31 cellular contexts compared by ENCODE assay signal in genomic region chr5:136375920-136376319, GRCh38. TPM values are rescaled to one million over a fixed set of nuclear protein-coding genes. Genes with fewer than 3 reads are reported as not detected.
DNase-seq lines count a peak whose midpoint lies in the region; ATAC-seq and TF ChIP-seq lines count a peak whose summit lies in the region.
"Had no signal": no experiment of that assay in that cellular context is flagged by ENCODE, and none has a peak within 500 bp of the region (broad histone marks: within the 10 kb centered on the region; RNA-seq: fewer than 3 reads in every experiment).

No MANE protein-coding gene starts in this region.

- DNase-seq in DMS153 treated with DMSO at 0.1 percent for 48 hours (lab: John Stamatoyannopoulos, UW; ENCODE audit: unreplicated experiment), result peak; percentile 6
- no peak for DNase-seq in HEK293T (ENCODE audit: extremely low spot score)
- peak; percentile 61 for DNase-seq in PC-3
- DNase-seq in kidney glomerular epithelial cell (lab: John Stamatoyannopoulos, UW), result peak; percentile 87
- no peak for DNase-seq in chondrocyte (ENCODE audit: low spot score)
- no peak for DNase-seq in activated CD8-positive, alpha-beta memory T cell treated with anti-CD3 and anti-CD28 coated beads for 24 hours
- no peak for DNase-seq in hypothalamus (lab: John Stamatoyannopoulos, UW)
- DNase-seq: activated CD4-positive, alpha-beta memory T cell treated with anti-CD3 and anti-CD28 coated beads for 36 hours; activated CD4-positive, alpha-beta T cell treated with anti-CD3 and anti-CD28 coated beads for 1 hour; activated CD8-positive, alpha-beta memory T cell treated with anti-CD3 and anti-CD28 coated beads, Interleukin-2, amount 50 U/mL, for 48 hours; activated naive CD4-positive, alpha-beta T cell treated with anti-CD3 and anti-CD28 coated beads for 36 hours; dermis blood vessel endothelial cell; gastrocnemius medialis; KG1; left lung; NCI-H2081 treated with DMSO at 0.1 percent for 48 hours; NCI-H524; SIG-M5 had no signal

- no peak overlapping the region for H3K27ac Mint-ChIP-seq in chondrocyte (ENCODE audit: unreplicated experiment)
- H3K27ac Mint-ChIP-seq: activated CD4-positive, alpha-beta memory T cell treated with anti-CD3 and anti-CD28 coated beads for 36 hours; activated naive CD4-positive, alpha-beta T cell treated with anti-CD3 and anti-CD28 coated beads for 36 hours; memory B cell; nephron; stimulated activated memory B cell treated with anti-CD40 and anti-IgM and Interleukin-4, amounts not matched to agents 10 μg/mL and 1 μg/mL and 100 μg/mL, for 72 hours; T-helper 2 cell treated with Interferon-gamma antibody and Interleukin-4, amounts not matched to agents 5 μg/mL and 100 μg/mL, for 36 hours; type B pancreatic cell had no signal

- TF ChIP-seq POLR2A in GM18505 (IDR thresholded peaks at IDR 0.05; ENCODE audit: borderline replicate concordance, extremely low read depth, insufficient read depth, insufficient read length), result no peak

- no peaks in the 10 kb centered on the region for H3K9me3 ChIP-seq in PC-3 (ENCODE audit: low read length)
- H3K9me3 ChIP-seq: BLaER1, gastrocnemius medialis, left lung had no signal

- no peaks in the 10 kb centered on the region for H3K36me3 Mint-ChIP-seq in chondrocyte (ENCODE audit: low read depth)
- H3K36me3 Mint-ChIP-seq: activated CD4-positive, alpha-beta memory T cell treated with anti-CD3 and anti-CD28 coated beads for 36 hours; memory B cell; stimulated activated memory B cell treated with anti-CD40 and anti-IgM and Interleukin-4, amounts not matched to agents 10 μg/mL and 1 μg/mL and 100 μg/mL, for 72 hours; type B pancreatic cell had no signal

- peaks cover 7% of the 10 kb centered on the region; the same call in 1 of the 2 replicates for H3K4me1 ChIP-seq in PC-3 (ENCODE audit: insufficient read depth, low read length)
- H3K4me1 ChIP-seq: BLaER1, gastrocnemius medialis, left lung had no signal

- H3K27ac ChIP-seq in PC-3 (ENCODE audit: low read length), result no peak overlapping the region
- H3K27ac ChIP-seq: BLaER1, gastrocnemius medialis, HL-60, left lung, skin epidermis had no signal

- POLR2A ChIA-PET in HEK293T (lab: Yijun Ruan, JAX), result no interaction called here
- POLR2A ChIA-PET in PC-3 (lab: Charles Lee; ENCODE audit: unreplicated experiment), result no interaction called here

- H3F3A ChIP-seq in PC-3 (ENCODE audit: low read length, unreplicated experiment), result no peaks in the 10 kb centered on the region

- no peak overlapping the region for H2AFZ ChIP-seq in PC-3 (ENCODE audit: low read length)

- no TSS peak for BruUV-seq in PC-3 (replicated peaks; lab: Mats Ljungman, UMichigan)

- H3K9me2 ChIP-seq in PC-3 (replicated peaks; ENCODE audit: low read length), result no peaks in the 10 kb centered on the region

- H3K4me1 Mint-ChIP-seq in chondrocyte (ENCODE audit: low read depth), result no peaks in the 10 kb centered on the region
- H3K4me1 Mint-ChIP-seq: central memory CD8-positive, alpha-beta T cell; memory B cell; nephron; stimulated activated memory B cell treated with anti-CD40 and anti-IgM and Interleukin-4, amounts not matched to agents 10 μg/mL and 1 μg/mL and 100 μg/mL, for 72 hours had no signal

- ATAC-seq in PC-3, result peak; percentile 43
- ATAC-seq in GM18505 (IDR thresholded peaks at IDR 0.05; ENCODE audit: unreplicated experiment), result no peak
- ATAC-seq: gastrocnemius medialis; left lung; stimulated activated memory B cell treated with anti-CD40 and anti-IgM and Interleukin-4, amounts not matched to agents 10 μg/mL and 1 μg/mL and 100 μg/mL, for 72 hours had no signal

- no peak overlapping the region for H3K9ac ChIP-seq in PC-3 (ENCODE audit: low read length)
- H3K9ac ChIP-seq: BLaER1 had no signal

- intact Hi-C loops in PC-3 (cut with micrococcal nuclease), result loop anchor here (10.0 kb wide), 1 partner anchor 319 kb away; no protein-coding TSS in a partner anchor

- no peak for TF ChIP-seq CTCF in PC-3 (conservative IDR thresholded peaks at IDR 0.05; ENCODE audit: low read depth, low read length)
- no peak for TF ChIP-seq CTCF in chondrocyte (IDR thresholded peaks at IDR 0.05)

- H3K9me3 Mint-ChIP-seq in chondrocyte (ENCODE audit: low read depth), result no peaks in the 10 kb centered on the region
- H3K9me3 Mint-ChIP-seq: activated CD4-positive, alpha-beta memory T cell treated with anti-CD3 and anti-CD28 coated beads for 36 hours; activated naive CD4-positive, alpha-beta T cell treated with anti-CD3 and anti-CD28 coated beads for 36 hours; central memory CD8-positive, alpha-beta T cell; memory B cell; nephron; stimulated activated memory B cell treated with anti-CD40 and anti-IgM and Interleukin-4, amounts not matched to agents 10 μg/mL and 1 μg/mL and 100 μg/mL, for 72 hours; T-helper 2 cell treated with Interferon-gamma antibody and Interleukin-4, amounts not matched to agents 5 μg/mL and 100 μg/mL, for 36 hours; type B pancreatic cell had no signal

- peaks cover 14% of the 10 kb centered on the region for H3K27me3 Mint-ChIP-seq in chondrocyte (ENCODE audit: low read depth)
- H3K27me3 Mint-ChIP-seq: activated CD4-positive, alpha-beta memory T cell treated with anti-CD3 and anti-CD28 coated beads for 36 hours; stimulated activated memory B cell treated with anti-CD40 and anti-IgM and Interleukin-4, amounts not matched to agents 10 μg/mL and 1 μg/mL and 100 μg/mL, for 72 hours had no signal

- no peaks in the 10 kb centered on the region for H3K36me3 ChIP-seq in PC-3 (ENCODE audit: low read depth, low read length)
- H3K36me3 ChIP-seq: BLaER1, gastrocnemius medialis, left lung had no signal

- no peaks in the 10 kb centered on the region for H3K27me3 ChIP-seq in PC-3 (ENCODE audit: low read length)
- H3K27me3 ChIP-seq: BLaER1, gastrocnemius medialis, left lung had no signal

- no peak overlapping the region for H3K4me3 ChIP-seq in PC-3 (ENCODE audit: low read length)
- H3K4me3 ChIP-seq: BLaER1, gastrocnemius medialis, left lung, skin epidermis had no signal

- H3K4me3 Mint-ChIP-seq in chondrocyte (ENCODE audit: unreplicated experiment), result no peak overlapping the region
- H3K4me3 Mint-ChIP-seq: activated CD4-positive, alpha-beta memory T cell treated with anti-CD3 and anti-CD28 coated beads for 36 hours; activated naive CD4-positive, alpha-beta T cell treated with anti-CD3 and anti-CD28 coated beads for 36 hours; central memory CD8-positive, alpha-beta T cell; memory B cell; nephron; stimulated activated memory B cell treated with anti-CD40 and anti-IgM and Interleukin-4, amounts not matched to agents 10 μg/mL and 1 μg/mL and 100 μg/mL, for 72 hours; T-helper 2 cell treated with Interferon-gamma antibody and Interleukin-4, amounts not matched to agents 5 μg/mL and 100 μg/mL, for 36 hours; type B pancreatic cell had no signal

- no peak overlapping the region for H3K4me2 ChIP-seq in PC-3 (ENCODE audit: low read length)
- H3K4me2 ChIP-seq: BLaER1 had no signal

- CTCF ChIA-PET in HEK293T (lab: Yijun Ruan, JAX) (no interaction called here), PC-3 (lab: Charles Lee) (interaction anchor here (0.7 kb wide), 1 partner anchor 347 kb away, joined by 3 read pairs; no protein-coding TSS in a partner anchor)

- H3K79me2 ChIP-seq in PC-3 (ENCODE audit: low read length), result no peaks in the 10 kb centered on the region

- no peaks in the 10 kb centered on the region for H4K20me1 ChIP-seq in PC-3 (ENCODE audit: low read length)
- H4K20me1 ChIP-seq: BLaER1 had no signal

TF ChIP-seq in HEK293T, 16 proteins besides CTCF, POLR2A, EP300 and RAD21:
- TF ChIP-seq PKNOX1 (IDR thresholded peaks at IDR 0.05) (peak; percentile 56; the same call in 1 of the 2 replicates), ELF4 (IDR thresholded peaks at IDR 0.05) (no peak)
TF ChIP-seq in HEK293T: peak in this region for 1.

RNA-seq across cellular contexts. Expression of gene TRPC7, which starts 10.6 kb away (rescaled TPM):
- total RNA-seq in PC-3 (2014; rRNA removed) (not detected in 2 replicates), chondrocyte (not detected in 3 replicates)
- total RNA-seq: activated CD4-positive, alpha-beta memory T cell treated with anti-CD3 and anti-CD28 coated beads for 36 hours; activated naive CD4-positive, alpha-beta T cell treated with anti-CD3 and anti-CD28 coated beads for 36 hours; dermis blood vessel endothelial cell; fibroblast of lung; gastrocnemius medialis; H1; left lung; osteocyte had no signal

Comparison
In these comparisons a context has a peak if more than half of its experiments do, and no peak if none do; other contexts are left out.
1. DNase-seq: peak in DMS153 treated with DMSO at 0.1 percent for 48 hours (single experiment), PC-3 (single experiment) and kidney glomerular epithelial cell (single experiment); none in HEK293T (single experiment), chondrocyte (single experiment), activated CD8-positive, alpha-beta memory T cell treated with anti-CD3 and anti-CD28 coated beads for 24 hours (single experiment) and hypothalamus (0 of 51).